ENCODE assay signal across 8 cellular contexts in genomic region chr17:59853168-59853918, GRCh38. TPM values are rescaled to one million over a fixed set of nuclear protein-coding genes. Genes with fewer than 3 reads are reported as not detected.
DNase-seq lines count a peak whose midpoint lies in the region; ATAC-seq and TF ChIP-seq lines count a peak whose summit lies in the region.

No MANE protein-coding gene starts in this region.

- intact Hi-C loops in A673 (cut with micrococcal nuclease; ENCODE audit: unreplicated experiment) (no loop called here), gastrocnemius medialis (cut with DNase I; ENCODE audit: low total_unique reads) (no loop called here), dorsolateral prefrontal cortex (cut with DNase I) (no loop called here)

- H3K27ac Mint-ChIP-seq in activated T-cell treated with anti-CD3 and anti-CD28 coated beads, Interleukin-2, amount 50 U/mL, for 24 hours = peak overlapping the region; percentile 78

- no peak overlapping the region for H3K4me3 Mint-ChIP-seq in activated T-cell treated with anti-CD3 and anti-CD28 coated beads, Interleukin-2, amount 50 U/mL, for 24 hours

- H3K27me3 ChIP-seq in A673 (replicated peaks; ENCODE audit: insufficient read depth, low read depth, low read length, poor library complexity) = no peaks in the 10 kb centered on the region
- no peaks in the 10 kb centered on the region for H3K27me3 ChIP-seq in foreskin keratinocyte
- no peaks in the 10 kb centered on the region for H3K27me3 ChIP-seq in gastrocnemius medialis
- no peaks in the 10 kb centered on the region for H3K27me3 ChIP-seq in dorsolateral prefrontal cortex

- TF ChIP-seq CTCF in A673 (conservative IDR thresholded peaks at IDR 0.05; ENCODE audit: low read depth, low read length) (peak; percentile 41; the same call in 1 of the 2 replicates), foreskin keratinocyte (conservative IDR thresholded peaks at IDR 0.05) (peak; percentile 97), gastrocnemius medialis (IDR thresholded peaks at IDR 0.05 in 4 of 5, conservative IDR thresholded peaks at IDR 0.05 in 1 of 5) (peak in 3 of 5 experiments; percentile 5 to 30 (median 20)), dorsolateral prefrontal cortex (IDR thresholded peaks at IDR 0.05 in 54 of 56, conservative IDR thresholded peaks at IDR 0.05 in 2 of 56; ENCODE audit: low read depth in 1 of 56, partially characterized antibody in 56 of 56) (peak in 6 of 56 donors; percentile 4 to 31 (median 9))

- TF ChIP-seq POLR2A in gastrocnemius medialis (IDR thresholded peaks at IDR 0.05) = no peak

- peaks cover 3% of the 10 kb centered on the region for H3K9me3 Mint-ChIP-seq in activated T-cell treated with anti-CD3 and anti-CD28 coated beads, Interleukin-2, amount 50 U/mL, for 24 hours

- no peaks in the 10 kb centered on the region for H3K36me3 Mint-ChIP-seq in activated T-cell treated with anti-CD3 and anti-CD28 coated beads, Interleukin-2, amount 50 U/mL, for 24 hours (ENCODE audit: low read depth)

- CTCF ChIA-PET in A673 (lab: Charles Lee) = interaction anchor here (0.6 to 1.2 kb wide), 2 partner anchors 91 to 100 kb away, joined by 3 read pairs; no protein-coding TSS in a partner anchor

- H3K27me3 Mint-ChIP-seq in activated T-cell treated with anti-CD3 and anti-CD28 coated beads, Interleukin-2, amount 50 U/mL, for 24 hours = no peaks in the 10 kb centered on the region

- DNase-seq in A673 (ENCODE audit: low spot score) = no peak
- peak; percentile 61 for DNase-seq in NCI-H748 treated with DMSO at 0.1 percent for 48 hours (lab: John Stamatoyannopoulos, UW)
- peak; percentile 67 for DNase-seq in activated T-cell treated with anti-CD3 and anti-CD28 coated beads, Interleukin-2, amount 50 U/mL, for 24 hours
- peak; percentile 100 for DNase-seq in foreskin keratinocyte
- no peak for DNase-seq in gastrocnemius medialis
- DNase-seq in dorsolateral prefrontal cortex = no peak
- no peak for DNase-seq in amniotic stem cell (lab: John Stamatoyannopoulos, UW)

- in situ Hi-C loops in gastrocnemius medialis (cut with MboI; ENCODE audit: low sequenced_read_pairs in 4 of 4) = no loop called here

- H3K36me3 ChIP-seq in A673 (ENCODE audit: insufficient read depth, low read length, poor library complexity, severe bottlenecking) = no peaks in the 10 kb centered on the region
- H3K36me3 ChIP-seq in gastrocnemius medialis = no peaks in the 10 kb centered on the region

- H3K4me1 ChIP-seq in A673 (ENCODE audit: insufficient read depth, low read length, poor library complexity, severe bottlenecking) (peaks cover 1% of the 10 kb centered on the region), foreskin keratinocyte (peaks cover 9% of the 10 kb centered on the region), gastrocnemius medialis (peaks cover 0 to 8% of the 10 kb centered on the region in 2 donors)

- H3K4me3 ChIP-seq in A673 (ENCODE audit: low read depth, low read length, poor library complexity, severe bottlenecking) = no peak overlapping the region
- no peak overlapping the region for H3K4me3 ChIP-seq in gastrocnemius medialis
- H3K4me3 ChIP-seq in dorsolateral prefrontal cortex = no peak overlapping the region

- BruUV-seq in A673 (replicated peaks; lab: Mats Ljungman, UMichigan) = no TSS peak

- H3K9me3 ChIP-seq in A673 (ENCODE audit: low read depth, low read length, poor library complexity, severe bottlenecking) (no peaks in the 10 kb centered on the region), gastrocnemius medialis (no peaks in the 10 kb centered on the region)

- H3K27ac ChIP-seq in A673 (ENCODE audit: low read depth, low read length, poor library complexity, severe bottlenecking) = no peak overlapping the region
- H3K27ac ChIP-seq in foreskin keratinocyte = peak overlapping the region; percentile 84
- peak overlapping the region; percentile 13 to 57 (median 45) for H3K27ac ChIP-seq in gastrocnemius medialis
- peak overlapping the region in 13 of 59 donors; percentile 6 to 53 (median 24) for H3K27ac ChIP-seq in dorsolateral prefrontal cortex

- POLR2A ChIA-PET in A673 (lab: Charles Lee; ENCODE audit: low non-redundant PET) = no interaction called here

- peaks cover 51% of the 10 kb centered on the region for H3K4me1 Mint-ChIP-seq in activated T-cell treated with anti-CD3 and anti-CD28 coated beads, Interleukin-2, amount 50 U/mL, for 24 hours (ENCODE audit: low read depth)

- ATAC-seq in GM19397 (IDR thresholded peaks at IDR 0.05; ENCODE audit: unreplicated experiment) = peak; percentile 50
- peak; percentile 98 for ATAC-seq in foreskin keratinocyte
- peak in 1 of 2 donors; percentile 12 for ATAC-seq in gastrocnemius medialis

RNA-seq across cellular contexts. Expression of gene TUBD1, which starts 39.4 kb away (rescaled TPM):
- total RNA-seq in A673 (2021) (16.1 and 23.3 TPM in 2 replicates), foreskin keratinocyte (4.5 and 6.3 TPM in 2 replicates), gastrocnemius medialis (1 to 10 TPM; 5.4 to 9.2 (median 9.2) TPM), dorsolateral prefrontal cortex (10 to 100 TPM in 100 of 120 experiments, 1 to 10 TPM in 20; 7.0 to 22.2 (median 12.5) TPM)
- 2.9 and 4.0 TPM in 2 replicates for polyA plus RNA-seq in foreskin keratinocyte

RNA-seq across cellular contexts. Expression of gene RPS6KB1, which starts 39.6 kb away (rescaled TPM):
- total RNA-seq in A673 (2021) (56.4 and 56.5 TPM in 2 replicates), foreskin keratinocyte (18.0 and 20.1 TPM in 2 replicates), gastrocnemius medialis (10 to 100 TPM; 38.4 to 58.4 (median 41.6) TPM), dorsolateral prefrontal cortex (10 to 100 TPM; 37.9 to 72.2 (median 53.0) TPM)
- 8.7 and 10.4 TPM in 2 replicates for polyA plus RNA-seq in foreskin keratinocyte

Comparison
In these comparisons a context has a peak if more than half of its experiments do, and no peak if none do; other contexts are left out.
1. DNase-seq: peak in NCI-H748 treated with DMSO at 0.1 percent for 48 hours (single experiment), activated T-cell treated with anti-CD3 and anti-CD28 coated beads, Interleukin-2, amount 50 U/mL, for 24 hours (single experiment) and foreskin keratinocyte (2 of 2); none in A673 (single experiment), gastrocnemius medialis (0 of 2), dorsolateral prefrontal cortex (0 of 10) and amniotic stem cell (single experiment).